ENCODE assay signal across 1 cellular context in genomic region chr19:44845612-44846454, GRCh38.
A peak's percentile ranks its signal among the peaks of the same experiment; 100 is the strongest.
TF ChIP-seq lines count a peak whose summit lies in the region.

NECTIN2 (plus strand) TSS chr19:44846297; CDS start chr19:44846526, 229 bp downstream.

TF ChIP-seq in HEK293, 187 proteins besides CTCF, POLR2A, EP300 and RAD21 (continued from another document and continues in another):
- TF ChIP-seq ZSCAN5A (tag by site-specific recombination; IDR thresholded peaks at IDR 0.05) (no peak), HOXC10 (CRISPR knock-in tag; IDR thresholded peaks at IDR 0.05) (no peak), SCRT1 (tag by site-specific recombination; IDR thresholded peaks at IDR 0.05; ENCODE audit: borderline replicate concordance) (no peak), ZFP3 (tag by site-specific recombination; IDR thresholded peaks at IDR 0.05; ENCODE audit: low read depth) (0 out of 2 replicates have a peak, but pooled peaks have one; percentile 32), ZNF280D (tag by site-specific recombination; IDR thresholded peaks at IDR 0.05) (0 out of 2 replicates have a peak, but pooled peaks have one; percentile 0), GLIS1 (tag by site-specific recombination; IDR thresholded peaks at IDR 0.05) (peak; percentile 87), ZNF664 (tag by site-specific recombination; IDR thresholded peaks at IDR 0.05) (no peak), ZNF341 (tag by site-specific recombination; IDR thresholded peaks at IDR 0.05; ENCODE audit: low read depth) (peak; percentile 74), MZF1 (tag by site-specific recombination; IDR thresholded peaks at IDR 0.05; ENCODE audit: borderline replicate concordance) (no peak), BCL11A (tag by site-specific recombination; IDR thresholded peaks at IDR 0.05; ENCODE audit: low read depth) (peak; percentile 82; the same call in 1 of the 2 replicates), ZNF629 (tag by site-specific recombination; IDR thresholded peaks at IDR 0.05) (peak; percentile 72), ZNF513 (tag by site-specific recombination; IDR thresholded peaks at IDR 0.05) (peak; percentile 38; the same call in 1 of the 2 replicates), ZNF138 (tag by site-specific recombination; IDR thresholded peaks at IDR 0.05; ENCODE audit: borderline replicate concordance) (no peak), ZNF175 (tag by site-specific recombination; IDR thresholded peaks at IDR 0.05) (no peak), ZNF677 (tag by site-specific recombination; IDR thresholded peaks at IDR 0.05) (no peak), HOXA7 (CRISPR knock-in tag; IDR thresholded peaks at IDR 0.05; ENCODE audit: borderline replicate concordance) (no peak), ZNF184 (tag by site-specific recombination; IDR thresholded peaks at IDR 0.05) (no peak), ZNF645 (tag by site-specific recombination; IDR thresholded peaks at IDR 0.05) (no peak), ZNF24 (tag by site-specific recombination; IDR thresholded peaks at IDR 0.05) (peak; percentile 69; the same call in 1 of the 2 replicates), ZNF324 (tag by site-specific recombination; IDR thresholded peaks at IDR 0.05) (no peak), SP7 (tag by site-specific recombination; IDR thresholded peaks at IDR 0.05) (peak; percentile 81), ZSCAN16 (tag by site-specific recombination; IDR thresholded peaks at IDR 0.05) (no peak), ZNF830 (tag by site-specific recombination; IDR thresholded peaks at IDR 0.05; ENCODE audit: low read depth) (no peak), ZNF37A (tag by site-specific recombination; IDR thresholded peaks at IDR 0.05) (no peak), ZNF433 (tag by site-specific recombination; IDR thresholded peaks at IDR 0.05; ENCODE audit: low read depth) (no peak), WT1 (tag by site-specific recombination; IDR thresholded peaks at IDR 0.05) (no peak), ZNF140 (tag by site-specific recombination; IDR thresholded peaks at IDR 0.05) (no peak), MYNN (tag by site-specific recombination; IDR thresholded peaks at IDR 0.05; ENCODE audit: borderline replicate concordance) (no peak), MEIS1 (CRISPR knock-in tag; IDR thresholded peaks at IDR 0.05; ENCODE audit: borderline replicate concordance) (no peak), ZNF311 (tag by site-specific recombination; IDR thresholded peaks at IDR 0.05; ENCODE audit: borderline replicate concordance) (no peak), SP3 (tag by site-specific recombination; IDR thresholded peaks at IDR 0.05) (peak; percentile 92), TCF7L2 (IDR thresholded peaks at IDR 0.05; ENCODE audit: borderline replicate concordance, low read depth, low read length) (no peak), ZNF221 (tag by site-specific recombination; IDR thresholded peaks at IDR 0.05; ENCODE audit: borderline replicate concordance) (no peak; the same call in 1 of the 2 replicates), KLF9 (tag by site-specific recombination; IDR thresholded peaks at IDR 0.05; ENCODE audit: low read depth) (peak; percentile 99), ZIC2 (tag by site-specific recombination; IDR thresholded peaks at IDR 0.05) (peak; percentile 54), ZNF292 (tag by site-specific recombination; IDR thresholded peaks at IDR 0.05; ENCODE audit: borderline replicate concordance, low read depth) (no peak), ZNF707 (tag by site-specific recombination; IDR thresholded peaks at IDR 0.05) (no peak), ZFP41 (tag by site-specific recombination; IDR thresholded peaks at IDR 0.05; ENCODE audit: borderline replicate concordance) (no peak), ZNF266 (tag by site-specific recombination; IDR thresholded peaks at IDR 0.05; ENCODE audit: low read depth) (no peak), ZNF521 (tag by site-specific recombination; IDR thresholded peaks at IDR 0.05) (no peak), ZNF2 (tag by site-specific recombination; IDR thresholded peaks at IDR 0.05) (peak; percentile 71; the same call in 1 of the 2 replicates), ZNF544 (tag by site-specific recombination; IDR thresholded peaks at IDR 0.05) (no peak), ZNF530 (tag by site-specific recombination; IDR thresholded peaks at IDR 0.05; ENCODE audit: low read depth) (no peak), ZSCAN18 (tag by site-specific recombination; IDR thresholded peaks at IDR 0.05) (peak; percentile 76; the same call in 1 of the 2 replicates), ZNF624 (tag by site-specific recombination; IDR thresholded peaks at IDR 0.05) (no peak), HOXD13 (CRISPR knock-in tag; IDR thresholded peaks at IDR 0.05; ENCODE audit: borderline replicate concordance) (no peak), ZNF391 (tag by site-specific recombination; IDR thresholded peaks at IDR 0.05; ENCODE audit: borderline replicate concordance, low read depth) (no peak; the same call in 1 of the 2 replicates), ZNF18 (tag by site-specific recombination; IDR thresholded peaks at IDR 0.05) (no peak), ZNF580 (tag by site-specific recombination; IDR thresholded peaks at IDR 0.05) (0 out of 2 replicates have a peak, but pooled peaks have one; percentile 10), ZNF169 (tag by site-specific recombination; IDR thresholded peaks at IDR 0.05) (no peak), ZNF776 (tag by site-specific recombination; IDR thresholded peaks at IDR 0.05; ENCODE audit: borderline replicate concordance) (no peak), ZNF670 (tag by site-specific recombination; IDR thresholded peaks at IDR 0.05; ENCODE audit: low read depth) (no peak), ZBTB7A (tag by site-specific recombination; IDR thresholded peaks at IDR 0.05; ENCODE audit: low read depth) (0 out of 2 replicates have a peak, but pooled peaks have one; percentile 23), ZNF174 (tag by site-specific recombination; IDR thresholded peaks at IDR 0.05) (no peak), ZNF843 (tag by site-specific recombination; IDR thresholded peaks at IDR 0.05) (no peak; the same call in 1 of the 2 replicates), ZNF501 (tag by site-specific recombination; IDR thresholded peaks at IDR 0.05) (no peak; the same call in none of the 2 replicates), ZBTB17 (tag by site-specific recombination; IDR thresholded peaks at IDR 0.05) (peak; percentile 42; the same call in 1 of the 2 replicates)
- TF ChIP-seq, protein P1, sequence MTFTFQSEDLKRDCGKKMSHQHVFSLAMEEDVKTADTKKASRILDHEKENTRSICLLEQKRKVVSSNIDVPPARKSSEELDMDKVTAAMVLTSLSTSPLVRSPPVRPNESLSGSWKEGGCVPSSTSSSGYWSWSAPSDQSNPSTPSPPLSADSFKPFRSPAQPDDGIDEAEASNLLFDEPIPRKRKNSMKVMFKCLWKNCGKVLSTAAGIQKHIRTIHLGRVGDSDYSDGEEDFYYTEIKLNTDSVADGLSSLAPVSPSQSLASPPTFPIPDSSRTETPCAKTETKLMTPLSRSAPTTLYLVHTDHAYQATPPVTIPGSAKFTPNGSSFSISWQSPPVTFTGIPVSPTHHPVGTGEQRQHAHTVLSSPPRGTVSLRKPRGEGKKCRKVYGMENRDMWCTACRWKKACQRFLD (tag by site-specific recombination; IDR thresholded peaks at IDR 0.05), result no peak
- TF ChIP-seq, protein P2, sequence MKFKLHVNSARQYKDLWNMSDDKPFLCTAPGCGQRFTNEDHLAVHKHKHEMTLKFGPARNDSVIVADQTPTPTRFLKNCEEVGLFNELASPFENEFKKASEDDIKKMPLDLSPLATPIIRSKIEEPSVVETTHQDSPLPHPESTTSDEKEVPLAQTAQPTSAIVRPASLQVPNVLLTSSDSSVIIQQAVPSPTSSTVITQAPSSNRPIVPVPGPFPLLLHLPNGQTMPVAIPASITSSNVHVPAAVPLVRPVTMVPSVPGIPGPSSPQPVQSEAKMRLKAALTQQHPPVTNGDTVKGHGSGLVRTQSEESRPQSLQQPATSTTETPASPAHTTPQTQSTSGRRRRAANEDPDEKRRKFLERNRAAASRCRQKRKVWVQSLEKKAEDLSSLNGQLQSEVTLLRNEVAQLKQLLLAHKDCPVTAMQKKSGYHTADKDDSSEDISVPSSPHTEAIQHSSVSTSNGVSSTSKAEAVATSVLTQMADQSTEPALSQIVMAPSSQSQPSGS (tag by site-specific recombination; IDR thresholded peaks at IDR 0.05; ENCODE audit: low read depth), result peak; percentile 90
